ENCODE assay signal across 10 cellular contexts in genomic region chr6:158813032-158813431, GRCh38. TPM values are rescaled to one million over a fixed set of nuclear protein-coding genes. Genes with fewer than 3 reads are reported as not detected.
DNase-seq lines count a peak whose midpoint lies in the region; FAIRE-seq and TF ChIP-seq lines count a peak whose summit lies in the region.
"Had no signal": no experiment of that assay in that cellular context is flagged by ENCODE, and none has a peak within 500 bp of the region (broad histone marks: within the 10 kb centered on the region; RNA-seq: fewer than 3 reads in every experiment).

No MANE protein-coding gene starts in this region.

- DNase-seq in activated naive CD4-positive, alpha-beta T cell treated with anti-CD3 and anti-CD28 coated beads, Interleukin-2, amount 10 ng/mL, durations not matched to agents 7 days and 5 days = peak; percentile 32
- no peak for DNase-seq in activated naive CD4-positive, alpha-beta T cell treated with anti-CD3 and anti-CD28 coated beads, Interleukin-2, amount 50 U/mL, for 16 hours
- peak; percentile 46 for DNase-seq in activated CD4-positive, alpha-beta memory T cell treated with anti-CD3 and anti-CD28 coated beads, Interleukin-2, amount 10 ng/mL, durations not matched to agents 7 days and 5 days
- DNase-seq in kidney (no peak), transverse colon (no peak), tibial artery (no peak), medulla oblongata (ENCODE audit: extremely low spot score) (no peak)
- DNase-seq in stimulated activated CD4-positive, alpha-beta T cell treated with anti-CD3 and anti-CD28 coated beads, Interleukin-12 subunit alpha, Interleukin-12 subunit beta, amount 100 ng/mL, for 4 hours = no peak
- DNase-seq: KG1, NCI-H510A treated with DMSO at 0.1 percent for 48 hours had no signal

- H3K27me3 Mint-ChIP-seq in activated naive CD4-positive, alpha-beta T cell treated with anti-CD3 and anti-CD28 coated beads, Interleukin-2, amount 10 ng/mL, durations not matched to agents 7 days and 5 days = no peaks in the 10 kb centered on the region
- no peaks in the 10 kb centered on the region for H3K27me3 Mint-ChIP-seq in activated CD4-positive, alpha-beta memory T cell treated with anti-CD3 and anti-CD28 coated beads, Interleukin-2, amount 10 ng/mL, durations not matched to agents 7 days and 5 days

- H3K9me3 Mint-ChIP-seq in activated naive CD4-positive, alpha-beta T cell treated with anti-CD3 and anti-CD28 coated beads, Interleukin-2, amount 10 ng/mL, durations not matched to agents 7 days and 5 days = no peaks in the 10 kb centered on the region
- no peaks in the 10 kb centered on the region for H3K9me3 Mint-ChIP-seq in activated CD4-positive, alpha-beta memory T cell treated with anti-CD3 and anti-CD28 coated beads, Interleukin-2, amount 10 ng/mL, durations not matched to agents 7 days and 5 days

- peaks cover 83% of the 10 kb centered on the region for H3K36me3 Mint-ChIP-seq in activated naive CD4-positive, alpha-beta T cell treated with anti-CD3 and anti-CD28 coated beads, Interleukin-2, amount 10 ng/mL, durations not matched to agents 7 days and 5 days
- H3K36me3 Mint-ChIP-seq in activated CD4-positive, alpha-beta memory T cell treated with anti-CD3 and anti-CD28 coated beads, Interleukin-2, amount 10 ng/mL, durations not matched to agents 7 days and 5 days (ENCODE audit: low read depth) = peaks cover 95% of the 10 kb centered on the region

- H3K4me3 ChIP-seq in kidney (ENCODE audit: low read length in 2 of 2) (peak overlapping the region; percentile 36 to 84), transverse colon (no peak overlapping the region), tibial artery (no peak overlapping the region)

- intact Hi-C loops in kidney (cut with DNase I) = no loop called here
- intact Hi-C loops in transverse colon (cut with DNase I; ENCODE audit: low total_unique reads) = no loop called here
- intact Hi-C loops in tibial artery (cut with DNase I; ENCODE audit: low total_unique reads) = no loop called here

- in situ Hi-C loops in transverse colon (cut with MboI; ENCODE audit: low pct_ligation_motif_present in 1 of 4, low pct_unique_long_range_greater_than_20kb in 1 of 4, low sequenced_read_pairs in 3 of 4) = loop anchor here in 1 of 4 donors (10.0 kb wide), 1 partner anchor 52 kb away; no protein-coding TSS in a partner anchor

- H3K36me3 ChIP-seq in kidney (ENCODE audit: control insufficient read depth in 1 of 2, insufficient read depth in 2 of 2, low read length in 2 of 2) = peaks cover 0 to 5% of the 10 kb centered on the region in 2 donors
- H3K36me3 ChIP-seq in transverse colon = no peaks in the 10 kb centered on the region
- H3K36me3 ChIP-seq in tibial artery = no peaks in the 10 kb centered on the region

- TF ChIP-seq CTCF in kidney (IDR thresholded peaks at IDR 0.05; ENCODE audit: borderline replicate concordance, extremely low read depth, insufficient read depth) (no peak), transverse colon (IDR thresholded peaks at IDR 0.05) (no peak), tibial artery (IDR thresholded peaks at IDR 0.05) (no peak)

- CTCF ChIA-PET in activated naive CD4-positive, alpha-beta T cell treated with anti-CD3 and anti-CD28 coated beads, Interleukin-2, amount 10 ng/mL, durations not matched to agents 7 days and 5 days (lab: Charles Lee) = interaction anchor here (0.6 to 2.0 kb wide), 4 partner anchors 11 to 160 kb away, joined by 3 to 8 read pairs (median 4); no protein-coding TSS in a partner anchor
- CTCF ChIA-PET in activated CD4-positive, alpha-beta memory T cell treated with anti-CD3 and anti-CD28 coated beads, Interleukin-2, amount 10 ng/mL, durations not matched to agents 7 days and 5 days (lab: Charles Lee) = interaction anchor here (1.1 to 3.2 kb wide), 6 partner anchors 9 to 94 kb away, joined by 3 to 8 read pairs (median 5); no protein-coding TSS in a partner anchor

- 63% methylated on average over 3 of the region's 3 CpGs; no CpG with 5 or more reads in 1 of the 2 donors for WGBS in transverse colon (ENCODE audit: low coverage in 1 of 2), 2 donors

- H3K4me1 ChIP-seq in kidney (ENCODE audit: control insufficient read depth in 1 of 2, insufficient read depth in 1 of 2, low read depth in 1 of 2, low read length in 2 of 2) (peaks cover 33 to 35% of the 10 kb centered on the region in 2 donors), transverse colon (peaks cover 36 to 91% (median 63%) of the 10 kb centered on the region in 4 donors), tibial artery (peaks cover 0 to 33% (median 20%) of the 10 kb centered on the region in 4 donors)

- no peak for TF ChIP-seq POLR2A in transverse colon (IDR thresholded peaks at IDR 0.05)

- H3K4me3 Mint-ChIP-seq in activated naive CD4-positive, alpha-beta T cell treated with anti-CD3 and anti-CD28 coated beads, Interleukin-2, amount 10 ng/mL, durations not matched to agents 7 days and 5 days = peak overlapping the region; percentile 30
- H3K4me3 Mint-ChIP-seq in activated CD4-positive, alpha-beta memory T cell treated with anti-CD3 and anti-CD28 coated beads, Interleukin-2, amount 10 ng/mL, durations not matched to agents 7 days and 5 days = peak overlapping the region; percentile 57

- H3K4me1 Mint-ChIP-seq in activated naive CD4-positive, alpha-beta T cell treated with anti-CD3 and anti-CD28 coated beads, Interleukin-2, amount 10 ng/mL, durations not matched to agents 7 days and 5 days = peaks cover 91% of the 10 kb centered on the region
- H3K4me1 Mint-ChIP-seq in activated CD4-positive, alpha-beta memory T cell treated with anti-CD3 and anti-CD28 coated beads, Interleukin-2, amount 10 ng/mL, durations not matched to agents 7 days and 5 days = peaks cover 82% of the 10 kb centered on the region

- POLR2A ChIA-PET in activated CD4-positive, alpha-beta memory T cell treated with anti-CD3 and anti-CD28 coated beads, Interleukin-2, amount 10 ng/mL, durations not matched to agents 7 days and 5 days (lab: Charles Lee) = interaction anchor here (1.2 to 5.2 kb wide), 9 partner anchors 7 to 229 kb away, joined by 3 to 50 read pairs (median 14); no protein-coding TSS in a partner anchor

- H3K9me3 ChIP-seq in kidney (ENCODE audit: control insufficient read depth in 1 of 2, low read length in 2 of 2) (no peaks in the 10 kb centered on the region), transverse colon (no peaks in the 10 kb centered on the region), tibial artery (no peaks in the 10 kb centered on the region)

- TF ChIP-seq EP300 in transverse colon (IDR thresholded peaks at IDR 0.05; ENCODE audit: low read depth) = no peak

- peak overlapping the region; percentile 82 for H3K27ac Mint-ChIP-seq in activated naive CD4-positive, alpha-beta T cell treated with anti-CD3 and anti-CD28 coated beads, Interleukin-2, amount 10 ng/mL, durations not matched to agents 7 days and 5 days
- peak overlapping the region; percentile 75 for H3K27ac Mint-ChIP-seq in activated CD4-positive, alpha-beta memory T cell treated with anti-CD3 and anti-CD28 coated beads, Interleukin-2, amount 10 ng/mL, durations not matched to agents 7 days and 5 days

- peak overlapping the region in 1 of 2 donors; percentile 3 for H3K9ac ChIP-seq in kidney (ENCODE audit: low read length in 2 of 2)

- H3K27me3 ChIP-seq in transverse colon (no peaks in the 10 kb centered on the region), tibial artery (no peaks in the 10 kb centered on the region)

- no peak overlapping the region for H3K27ac ChIP-seq in kidney (ENCODE audit: low read depth in 2 of 2, low read length in 2 of 2)
- H3K27ac ChIP-seq in transverse colon = peak overlapping the region in 3 of 4 donors; percentile 96 to 100 (median 99)
- no peak overlapping the region for H3K27ac ChIP-seq in tibial artery

- no peak for FAIRE-seq in kidney (lab: Jason Lieb, UNC)

RNA-seq across cellular contexts. Expression of gene EZR, which starts 6.1 kb away (rescaled TPM):
- total RNA-seq in activated CD4-positive, alpha-beta memory T cell treated with anti-CD3 and anti-CD28 coated beads, Interleukin-2, amount 10 ng/mL, durations not matched to agents 7 days and 5 days = 100 to 1,000 TPM; 225 to 228 TPM
- total RNA-seq in kidney (636 TPM), transverse colon (100 to 1,000 TPM; 149 to 430 (median 319) TPM)
- 154 TPM for polyA plus RNA-seq in kidney (ENCODE audit: insufficient read depth, low read depth, low replicate concordance)

Comparison
In these comparisons a context has a peak if more than half of its experiments do, and no peak if none do; other contexts are left out.
1. DNase-seq: peak in activated naive CD4-positive, alpha-beta T cell treated with anti-CD3 and anti-CD28 coated beads, Interleukin-2, amount 10 ng/mL, durations not matched to agents 7 days and 5 days (single experiment) and activated CD4-positive, alpha-beta memory T cell treated with anti-CD3 and anti-CD28 coated beads, Interleukin-2, amount 10 ng/mL, durations not matched to agents 7 days and 5 days (single experiment); none in activated naive CD4-positive, alpha-beta T cell treated with anti-CD3 and anti-CD28 coated beads, Interleukin-2, amount 50 U/mL, for 16 hours (single experiment), kidney (single experiment), transverse colon (single experiment), tibial artery (0 of 2), medulla oblongata (single experiment) and stimulated activated CD4-positive, alpha-beta T cell treated with anti-CD3 and anti-CD28 coated beads, Interleukin-12 subunit alpha, Interleukin-12 subunit beta, amount 100 ng/mL, for 4 hours (single experiment).
2. H3K27ac ChIP-seq: peak in transverse colon (3 of 4); none in kidney (0 of 2) and tibial artery (0 of 2).
3. H3K4me3 ChIP-seq: peak in kidney (2 of 2); none in transverse colon (0 of 4) and tibial artery (0 of 2).